17 cellular contexts compared by ENCODE assay signal in the genomic region with DNA sequence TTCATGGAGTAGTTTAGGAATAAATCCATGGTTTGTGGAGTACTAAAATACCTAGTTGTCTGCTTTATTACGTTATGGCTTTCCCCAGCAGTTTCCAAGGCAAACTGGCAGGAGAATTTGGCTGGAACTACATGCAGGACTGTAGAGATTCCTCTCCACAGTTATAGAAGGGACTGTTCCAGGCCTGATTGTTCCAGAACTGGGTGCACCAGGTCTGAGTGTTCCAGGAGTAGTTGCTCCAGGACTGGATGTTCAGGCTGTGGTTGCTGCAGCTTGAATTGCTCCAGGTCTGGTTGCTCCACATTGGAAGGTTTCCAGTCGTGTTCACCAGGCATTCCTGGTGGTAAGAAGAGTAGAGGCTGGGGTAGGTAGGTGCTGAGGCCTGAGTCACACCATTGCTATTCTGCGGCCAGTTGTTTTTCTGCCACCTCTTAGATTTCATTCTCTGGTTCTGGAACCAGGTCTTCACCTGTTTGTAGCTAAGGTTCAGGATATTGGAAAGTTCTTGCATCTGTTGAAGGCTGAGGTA. TPM values are rescaled to one million over a fixed set of nuclear protein-coding genes. Genes with fewer than 3 reads are reported as not detected.
A peak's percentile ranks its signal among the peaks of the same experiment; 100 is the strongest.
DNase-seq lines count a peak whose midpoint lies in the region; ATAC-seq and TF ChIP-seq lines count a peak whose summit lies in the region.
"Had no signal": no experiment of that assay in that cellular context is flagged by ENCODE, and none has a peak within 500 bp of the region (broad histone marks: within the 10 kb centered on the region; RNA-seq: fewer than 3 reads in every experiment).

No MANE protein-coding gene starts in this region.

- H4K20me1 ChIP-seq in PC-9 (ENCODE audit: insufficient read depth), result no peaks in the 10 kb centered on the region

- no peaks in the 10 kb centered on the region for H3K4me1 ChIP-seq in PC-9 (replicated peaks; ENCODE audit: insufficient read depth)
- H3K4me1 ChIP-seq in effector memory CD4-positive, alpha-beta T cell (ENCODE audit: control insufficient read depth, insufficient read depth, low read length, poor library complexity, severe bottlenecking), result no peaks in the 10 kb centered on the region
- H3K4me1 ChIP-seq: HAP-1 had no signal

- H3K9me3 ChIP-seq in PC-9 (ENCODE audit: insufficient read depth, low read depth), result no peaks in the 10 kb centered on the region
- H3K9me3 ChIP-seq in effector memory CD4-positive, alpha-beta T cell (ENCODE audit: control insufficient read depth, low read length), result no peaks in the 10 kb centered on the region
- H3K9me3 ChIP-seq: HAP-1 had no signal

- no peak for TF ChIP-seq CTCF in PC-9 (conservative IDR thresholded peaks at IDR 0.05)

- intact Hi-C loops in left ventricle myocardium superior (cut with micrococcal nuclease), result no loop called here
- intact Hi-C loops in Right ventricle myocardium inferior (cut with DNase I), result no loop called here
- intact Hi-C loops in PC-9 (cut with micrococcal nuclease; ENCODE audit: unreplicated experiment), result no loop called here

- no peaks in the 10 kb centered on the region for H3K79me2 ChIP-seq in PC-9 (ENCODE audit: low read depth)

- no peaks in the 10 kb centered on the region for H3K27me3 ChIP-seq in PC-9 (ENCODE audit: insufficient read depth, low read depth)
- no peaks in the 10 kb centered on the region for H3K27me3 ChIP-seq in effector memory CD4-positive, alpha-beta T cell (replicated peaks; ENCODE audit: control insufficient read depth, insufficient read depth, low read length, poor library complexity, severe bottlenecking)

- H3K36me3 ChIP-seq in PC-9 (ENCODE audit: low read depth), result no peaks in the 10 kb centered on the region
- no peaks in the 10 kb centered on the region for H3K36me3 ChIP-seq in effector memory CD4-positive, alpha-beta T cell (ENCODE audit: control insufficient read depth, insufficient read depth, low read length)
- H3K36me3 ChIP-seq: HAP-1 had no signal

- POLR2A ChIA-PET in PC-9 (lab: Charles Lee; ENCODE audit: unreplicated experiment), result interaction anchor here (0.7 kb wide), 1 partner anchor 12 kb away, joined by 6 read pairs; no protein-coding TSS in a partner anchor

- CTCF ChIA-PET in PC-9 (lab: Charles Lee), result no interaction called here

- H3K27ac ChIP-seq in PC-9 (no peak overlapping the region), caudate nucleus (ENCODE audit: low read depth, low read length) (no peak overlapping the region)
- H3K27ac ChIP-seq in effector memory CD4-positive, alpha-beta T cell (ENCODE audit: insufficient read depth, low read length, poor library complexity, severe bottlenecking), result no peak overlapping the region

- no peaks in the 10 kb centered on the region for H3F3A ChIP-seq in PC-9 (ENCODE audit: insufficient read depth, low read depth)

- H2AFZ ChIP-seq in PC-9, result no peak overlapping the region

- H3K4me3 ChIP-seq in PC-9, result no peak overlapping the region
- no peak overlapping the region for H3K4me3 ChIP-seq in effector memory CD4-positive, alpha-beta T cell (ENCODE audit: insufficient read depth, low read depth, low read length, poor library complexity, severe bottlenecking)
- H3K4me3 ChIP-seq: HAP-1 had no signal

- peak; percentile 41 for DNase-seq in left ventricle myocardium superior
- DNase-seq in Right ventricle myocardium inferior (ENCODE audit: missing footprints), result no peak
- DNase-seq in PC-9, result peak; percentile 61 to 66
- DNase-seq in kidney tubule cell (ENCODE audit: low spot score), result peak; percentile 76
- DNase-seq in caudate nucleus (lab: John Stamatoyannopoulos, UW), result no peak
- DNase-seq in effector memory CD4-positive, alpha-beta T cell, result no peak
- DNase-seq: KG1, NCI-H1105, NCI-H146, NCI-H2029 treated with DMSO at 0.1 percent for 48 hours, NCI-H226, NCI-H510A treated with DMSO at 0.1 percent for 48 hours, NCI-H748 treated with DMSO at 0.1 percent for 48 hours had no signal

- ATAC-seq in left ventricle myocardium superior, result peak; percentile 11
- ATAC-seq in Right ventricle myocardium inferior, result no peak
- ATAC-seq in HG02852 (IDR thresholded peaks at IDR 0.05; ENCODE audit: unreplicated experiment), result no peak
- ATAC-seq: Panc1 had no signal

- BruUV-seq in PC-9 (replicated peaks; lab: Mats Ljungman, UMichigan), result no TSS peak

- no peaks in the 10 kb centered on the region for H3K9me2 ChIP-seq in PC-9 (ENCODE audit: insufficient read depth)

- H3K4me2 ChIP-seq in PC-9, result no peak overlapping the region

RNA-seq across cellular contexts. Expression of a gene that starts 28.1 kb away (rescaled TPM):
- total RNA-seq in left ventricle myocardium superior (30.6 TPM), Right ventricle myocardium inferior (19.0 TPM), PC-9 (2021) (0.57 and 1.1 TPM in 2 replicates)
- total RNA-seq: SK-MEL-5 had no signal

Comparison
In these comparisons a context has a peak if more than half of its experiments do, and no peak if none do; other contexts are left out.
1. DNase-seq: peak in left ventricle myocardium superior (single experiment), PC-9 (2 of 2) and kidney tubule cell (single experiment); none in Right ventricle myocardium inferior (single experiment), caudate nucleus (0 of 61) and effector memory CD4-positive, alpha-beta T cell (0 of 3).